In the genomic region with DNA sequence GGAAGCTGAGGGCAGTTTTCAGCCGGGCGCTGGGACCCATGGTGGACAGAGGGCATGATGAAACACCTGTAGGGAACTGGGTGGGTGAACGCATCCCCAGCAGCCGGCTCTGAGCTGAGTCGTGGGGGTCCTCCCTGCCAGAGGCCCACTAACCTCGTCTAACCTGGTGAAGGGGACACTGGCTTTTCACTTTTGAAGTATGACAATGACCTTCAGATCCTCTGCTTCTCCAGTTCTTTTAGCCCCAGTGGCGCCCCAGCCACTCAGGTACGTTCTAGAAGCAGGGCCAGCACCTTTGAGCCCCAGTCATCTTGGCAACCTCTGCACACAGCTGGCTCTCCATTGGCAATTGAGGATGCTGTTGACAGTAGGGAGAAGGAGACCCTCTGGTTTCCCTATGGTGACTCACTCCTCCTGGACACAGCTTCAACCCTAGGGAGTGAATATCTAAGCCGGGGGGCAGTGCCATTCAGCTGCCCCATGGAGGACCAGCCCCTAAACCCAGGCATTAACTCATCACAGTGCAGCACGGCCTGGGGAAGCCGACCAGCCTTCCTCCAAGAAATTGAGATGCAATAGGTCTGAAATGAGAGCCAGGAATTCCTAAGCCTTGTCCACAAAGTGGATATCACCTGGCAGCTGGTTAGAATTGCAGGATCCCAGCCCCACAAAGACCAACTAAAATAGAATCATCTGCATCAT, we compare ENCODE assay signal across 14 cellular contexts. TPM values are rescaled to one million over a fixed set of nuclear protein-coding genes. Genes with fewer than 3 reads are reported as not detected.
DNase-seq lines count a peak whose midpoint lies in the region; ATAC-seq and TF ChIP-seq lines count a peak whose summit lies in the region.
"Had no signal": no experiment of that assay in that cellular context is flagged by ENCODE, and none has a peak within 500 bp of the region (broad histone marks: within the 10 kb centered on the region; RNA-seq: fewer than 3 reads in every experiment).

No MANE protein-coding gene starts in this region.

- peaks cover 0 to 1% (median 0%) of the 10 kb centered on the region in 7 donors for H3K9me3 Mint-ChIP-seq in CD4-positive, CD25-positive, alpha-beta regulatory T cell
- H3K9me3 Mint-ChIP-seq in Calu3 (ENCODE audit: low read depth, unreplicated experiment) (no peaks in the 10 kb centered on the region), nephron progenitor cell (no peaks in the 10 kb centered on the region), neural progenitor cell (no peaks in the 10 kb centered on the region), chondrocyte (ENCODE audit: low read depth) (no peaks in the 10 kb centered on the region)
- H3K9me3 Mint-ChIP-seq in activated naive CD8-positive, alpha-beta T cell (ENCODE audit: low read depth), result no peaks in the 10 kb centered on the region

- peaks cover 17 to 62% (median 49%) of the 10 kb centered on the region in 4 donors for H3K4me1 Mint-ChIP-seq in CD4-positive, CD25-positive, alpha-beta regulatory T cell
- H3K4me1 Mint-ChIP-seq in Calu3 (ENCODE audit: low read depth, unreplicated experiment) (peaks cover 7% of the 10 kb centered on the region), nephron progenitor cell (peaks cover 32% of the 10 kb centered on the region), neural progenitor cell (peaks cover 14% of the 10 kb centered on the region), chondrocyte (ENCODE audit: low read depth) (peaks cover 15% of the 10 kb centered on the region)
- peaks cover 52% of the 10 kb centered on the region for H3K4me1 Mint-ChIP-seq in activated naive CD8-positive, alpha-beta T cell (ENCODE audit: low read depth)

- no peak for DNase-seq in CD4-positive, CD25-positive, alpha-beta regulatory T cell
- DNase-seq in Calu3 (no peak), nephron progenitor cell (no peak), neural progenitor cell (ENCODE audit: low spot score) (no peak), chondrocyte (ENCODE audit: low spot score) (no peak)
- DNase-seq: activated CD4-positive, alpha-beta T cell treated with anti-CD3 and anti-CD28 coated beads for 48 hours; kidney glomerular epithelial cell; NCI-H1930; NCI-H526 treated with DMSO at 0.1 percent for 48 hours; stimulated activated CD4-positive, alpha-beta T cell treated with anti-CD3 and anti-CD28 coated beads, Interleukin-15, amount 100 ng/mL, for 24 hours; tibial artery had no signal

- H2AFZ ChIP-seq in neural progenitor cell (replicated peaks), result no peak overlapping the region

- intact Hi-C loops in Calu3 (cut with micrococcal nuclease; ENCODE audit: unreplicated experiment), result no loop called here

- H3K4me3 ChIP-seq in CD4-positive, CD25-positive, alpha-beta regulatory T cell (ENCODE audit: low read depth, low read length), result peak overlapping the region; percentile 46
- H3K4me3 ChIP-seq in neural progenitor cell, result no peak overlapping the region
- H3K4me3 ChIP-seq: adrenal gland, tibial artery had no signal

- ATAC-seq in CD4-positive, CD25-positive, alpha-beta regulatory T cell (ENCODE audit: low read depth in 2 of 2), result no peak
- ATAC-seq in GM18909 (IDR thresholded peaks at IDR 0.05; ENCODE audit: poor library complexity, unreplicated experiment), result no peak

- no peak for TF ChIP-seq CTCF in Calu3 (IDR thresholded peaks at IDR 0.05; ENCODE audit: unreplicated experiment)
- no peak for TF ChIP-seq CTCF in nephron progenitor cell (IDR thresholded peaks at IDR 0.05)
- TF ChIP-seq CTCF in neural progenitor cell (IDR thresholded peaks at IDR 0.05), result no peak
- TF ChIP-seq CTCF in chondrocyte (IDR thresholded peaks at IDR 0.05), result no peak

- no TSS peak for BruUV-seq in Calu3 (replicated peaks; lab: Mats Ljungman, UMichigan)

- H3K27ac Mint-ChIP-seq in CD4-positive, CD25-positive, alpha-beta regulatory T cell, result peak overlapping the region in 2 of 3 donors; percentile 93 to 97
- H3K27ac Mint-ChIP-seq in Calu3 (ENCODE audit: unreplicated experiment) (peak overlapping the region; percentile 68), nephron progenitor cell (peak overlapping the region; percentile 29), neural progenitor cell (no peak overlapping the region), chondrocyte (ENCODE audit: unreplicated experiment) (no peak overlapping the region)
- peak overlapping the region; percentile 97 for H3K27ac Mint-ChIP-seq in activated naive CD8-positive, alpha-beta T cell

- peaks cover 67% of the 10 kb centered on the region for H3K4me1 ChIP-seq in CD4-positive, CD25-positive, alpha-beta regulatory T cell (ENCODE audit: control insufficient read depth, insufficient read depth, low read length, poor library complexity, severe bottlenecking)
- H3K4me1 ChIP-seq in neural progenitor cell, result peaks cover 49% of the 10 kb centered on the region
- H3K4me1 ChIP-seq: adrenal gland, tibial artery had no signal

- no peaks in the 10 kb centered on the region for H3K27me3 Mint-ChIP-seq in CD4-positive, CD25-positive, alpha-beta regulatory T cell
- H3K27me3 Mint-ChIP-seq in Calu3 (ENCODE audit: unreplicated experiment) (no peaks in the 10 kb centered on the region), nephron progenitor cell (ENCODE audit: low read depth, poor library complexity) (peaks cover 9% of the 10 kb centered on the region), neural progenitor cell (ENCODE audit: insufficient read depth, low read depth) (peaks cover 5% of the 10 kb centered on the region), chondrocyte (ENCODE audit: low read depth) (no peaks in the 10 kb centered on the region)
- H3K27me3 Mint-ChIP-seq in activated naive CD8-positive, alpha-beta T cell, result no peaks in the 10 kb centered on the region

- no peaks in the 10 kb centered on the region for H3K27me3 ChIP-seq in CD4-positive, CD25-positive, alpha-beta regulatory T cell (ENCODE audit: control insufficient read depth, insufficient read depth, low read length)
- H3K27me3 ChIP-seq in neural progenitor cell, result no peaks in the 10 kb centered on the region
- H3K27me3 ChIP-seq: adrenal gland, tibial artery had no signal

- CTCF ChIA-PET in Calu3 (lab: Charles Lee), result interaction anchor here (0.6 kb wide), 1 partner anchor 206 kb away, joined by 4 read pairs; no protein-coding TSS in a partner anchor

- peaks cover 25% of the 10 kb centered on the region for H3K36me3 ChIP-seq in CD4-positive, CD25-positive, alpha-beta regulatory T cell (ENCODE audit: control insufficient read depth, insufficient read depth, low read length)
- no peaks in the 10 kb centered on the region for H3K36me3 ChIP-seq in neural progenitor cell
- H3K36me3 ChIP-seq: adrenal gland had no signal

- H4K20me1 ChIP-seq in neural progenitor cell (ENCODE audit: low read depth), result peaks cover 16% of the 10 kb centered on the region

- peaks cover 28% of the 10 kb centered on the region for H3K36me3 Mint-ChIP-seq in CD4-positive, CD25-positive, alpha-beta regulatory T cell
- peaks cover 57% of the 10 kb centered on the region for H3K36me3 Mint-ChIP-seq in Calu3 (ENCODE audit: insufficient read depth, unreplicated experiment)
- peaks cover 3% of the 10 kb centered on the region for H3K36me3 Mint-ChIP-seq in activated naive CD8-positive, alpha-beta T cell
- H3K36me3 Mint-ChIP-seq in nephron progenitor cell (ENCODE audit: low read depth), result peaks cover 37% of the 10 kb centered on the region
- peaks cover 3% of the 10 kb centered on the region for H3K36me3 Mint-ChIP-seq in neural progenitor cell
- H3K36me3 Mint-ChIP-seq in chondrocyte (ENCODE audit: low read depth), result no peaks in the 10 kb centered on the region

- H3K4me2 ChIP-seq in neural progenitor cell, result no peak overlapping the region

- H3K79me2 ChIP-seq in neural progenitor cell (ENCODE audit: low read depth), result no peaks in the 10 kb centered on the region

- peak overlapping the region; percentile 97 for H3K27ac ChIP-seq in CD4-positive, CD25-positive, alpha-beta regulatory T cell (ENCODE audit: insufficient read depth, low read length, poor library complexity, severe bottlenecking)
- no peak overlapping the region for H3K27ac ChIP-seq in neural progenitor cell
- H3K27ac ChIP-seq: adrenal gland, tibial artery had no signal

- no peak overlapping the region for H3K9ac ChIP-seq in neural progenitor cell

- peaks cover 16% of the 10 kb centered on the region for H3F3A ChIP-seq in neural progenitor cell (ENCODE audit: low read depth)

- H3K4me3 Mint-ChIP-seq in CD4-positive, CD25-positive, alpha-beta regulatory T cell, result peak overlapping the region; percentile 55 to 83 (median 66)
- H3K4me3 Mint-ChIP-seq in Calu3 (ENCODE audit: low read depth, unreplicated experiment) (no peak overlapping the region), nephron progenitor cell (no peak overlapping the region), neural progenitor cell (no peak overlapping the region), chondrocyte (ENCODE audit: unreplicated experiment) (no peak overlapping the region)
- peak overlapping the region; percentile 47 for H3K4me3 Mint-ChIP-seq in activated naive CD8-positive, alpha-beta T cell

- H3K9me3 ChIP-seq in CD4-positive, CD25-positive, alpha-beta regulatory T cell (ENCODE audit: control insufficient read depth in 2 of 2, low read length in 2 of 2), result no peaks in the 10 kb centered on the region
- no peaks in the 10 kb centered on the region for H3K9me3 ChIP-seq in neural progenitor cell (ENCODE audit: low read depth)
- H3K9me3 ChIP-seq: adrenal gland, tibial artery had no signal

RNA-seq across cellular contexts. Expression of a gene that starts 46.1 kb away (rescaled TPM):
- total RNA-seq in CD4-positive, CD25-positive, alpha-beta regulatory T cell, result 46.1 TPM
- 100 to 1,000 TPM in 1 of 4 donors, 10 to 100 TPM in 3; 65.5 to 102 (median 80.3) TPM for polyA plus RNA-seq in CD4-positive, CD25-positive, alpha-beta regulatory T cell
- 89.8 and 107 TPM in 2 replicates for total RNA-seq in Calu3 (2022)
- 62.0 and 70.2 TPM in 2 replicates for total RNA-seq in neural progenitor cell (ENCODE audit: low replicate concordance)
- total RNA-seq in chondrocyte, result 51.8 to 59.0 TPM (median 54.0 TPM) in 3 replicates

Comparison
In these comparisons a context has a peak if more than half of its experiments do, and no peak if none do; other contexts are left out.
1. H3K27ac Mint-ChIP-seq: peak in CD4-positive, CD25-positive, alpha-beta regulatory T cell (2 of 3), Calu3 (single experiment), activated naive CD8-positive, alpha-beta T cell (single experiment) and nephron progenitor cell (single experiment); none in neural progenitor cell (single experiment) and chondrocyte (single experiment).
2. H3K4me3 Mint-ChIP-seq: peak in CD4-positive, CD25-positive, alpha-beta regulatory T cell (4 of 4) and activated naive CD8-positive, alpha-beta T cell (single experiment); none in Calu3 (single experiment), nephron progenitor cell (single experiment), neural progenitor cell (single experiment) and chondrocyte (single experiment).